ENCODE assay signal across 17 cellular contexts in the genomic region with DNA sequence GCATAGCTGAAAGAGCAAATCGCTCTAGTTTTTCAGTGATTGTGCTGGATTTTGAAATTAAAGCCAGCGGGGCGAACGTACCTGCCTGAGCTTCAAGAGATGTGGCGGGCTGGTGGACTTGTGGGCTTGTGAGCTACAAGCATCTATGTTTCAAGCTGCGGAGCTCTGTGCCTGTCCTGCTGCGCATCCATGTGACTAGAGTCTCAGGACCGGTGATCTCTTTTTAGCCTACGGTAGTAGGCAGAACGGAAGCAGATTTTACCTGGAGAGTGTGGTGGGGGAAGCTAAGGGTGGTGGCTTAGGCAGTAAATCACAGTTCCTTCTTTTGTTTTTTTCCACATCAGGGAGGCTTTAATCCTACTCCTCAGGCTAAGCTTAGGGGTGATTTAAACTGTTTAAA.
DNase-seq lines count a peak whose midpoint lies in the region; ATAC-seq, FAIRE-seq and TF ChIP-seq lines count a peak whose summit lies in the region.
"Had no signal": no experiment of that assay in that cellular context is flagged by ENCODE, and none has a peak within 500 bp of the region (broad histone marks: within the 10 kb centered on the region; RNA-seq: fewer than 3 reads in every experiment).

No MANE protein-coding gene starts in this region.

- H3K36me3 Mint-ChIP-seq in neural progenitor cell = no peaks in the 10 kb centered on the region

- H3K36me3 ChIP-seq in H1 (ENCODE audit: control insufficient read depth in 2 of 4, insufficient read depth in 4 of 4, low read length in 3 of 4) (no peaks in the 10 kb centered on the region), neural progenitor cell (peaks cover 2% of the 10 kb centered on the region)

- H2BK20ac ChIP-seq in H1 (ENCODE audit: low read length) = no peak overlapping the region

- no peak for TF ChIP-seq EP300 in H1 (IDR thresholded peaks at IDR 0.05; ENCODE audit: borderline replicate concordance in 1 of 2, low read depth in 2 of 2, low read length in 2 of 2)

- peaks cover 27% of the 10 kb centered on the region for H3K4me1 Mint-ChIP-seq in neural progenitor cell

- H3K4me3 Mint-ChIP-seq in neural progenitor cell = no peak overlapping the region

- H3K4me1 ChIP-seq in H1 (replicated peaks in 1 of 4; ENCODE audit: control insufficient read depth in 3 of 4, insufficient read depth in 4 of 4, low read length in 3 of 4) (peaks cover 0 to 3% (median 1%) of the 10 kb centered on the region in 4 experiments; a peak in 3 of 7 replicates), neural progenitor cell (peaks cover 30% of the 10 kb centered on the region)

- ATAC-seq in GM21381 (IDR thresholded peaks at IDR 0.05; ENCODE audit: unreplicated experiment) = no peak
- no peak for ATAC-seq in SK-N-SH treated with all-trans-retinoic acid at 6 μM for 48 hours
- ATAC-seq in HG02610 (IDR thresholded peaks at IDR 0.05; ENCODE audit: unreplicated experiment) = no peak
- ATAC-seq: K562 had no signal

- no peaks in the 10 kb centered on the region for H3K27me3 Mint-ChIP-seq in neural progenitor cell (ENCODE audit: insufficient read depth, low read depth)

- no peak overlapping the region for H2AK5ac ChIP-seq in H1 (ENCODE audit: low read depth, low read length)

- H3K27ac ChIP-seq in H1 (ENCODE audit: low read depth, low read length) = no peak overlapping the region
- peak overlapping the region; percentile 23 for H3K27ac ChIP-seq in neural progenitor cell

- H3K9me3 Mint-ChIP-seq in neural progenitor cell = no peaks in the 10 kb centered on the region

- H4K5ac ChIP-seq in H1 (ENCODE audit: insufficient read length, low read depth, low read length) = no peak overlapping the region

- H4K20me1 ChIP-seq in H1 (replicated peaks in 1 of 2; ENCODE audit: control insufficient read depth in 1 of 2, insufficient read depth in 2 of 2, low read length in 2 of 2) = no peaks in the 10 kb centered on the region
- no peaks in the 10 kb centered on the region for H4K20me1 ChIP-seq in neural progenitor cell (ENCODE audit: low read depth)

- H2AFZ ChIP-seq in H1 (ENCODE audit: low read length) (peak overlapping the region; percentile 71; the same call in 1 of the 2 replicates), neural progenitor cell (replicated peaks) (peak overlapping the region; percentile 59)

- no peak overlapping the region for H3K4ac ChIP-seq in H1 (replicated peaks; ENCODE audit: insufficient read length, low read depth, low read length)

- DNase-seq in NCI-H146 treated with DMSO at 0.1 percent for 48 hours (lab: John Stamatoyannopoulos, UW; ENCODE audit: unreplicated experiment) (peak; percentile 62), NCI-H2227 treated with DMSO at 0.1 percent for 48 hours (lab: John Stamatoyannopoulos, UW) (peak; percentile 14), H1 (ENCODE audit: low read depth in 1 of 2, low spot score in 2 of 2) (no peak), neural progenitor cell (ENCODE audit: low spot score) (peak; percentile 37), RKO (ENCODE audit: low spot score) (no peak)
- DNase-seq: ACHN, AML-193, EL, HCEC 1CT, NCI-H1417 treated with DMSO at 0.1 percent for 48 hours, NCI-H2081 treated with DMSO at 0.1 percent for 48 hours, NCI-H510A, T-helper 1 cell had no signal

- POLR2A ChIA-PET in H1 (lab: Charles Lee; ENCODE audit: partially characterized antibody) = interaction anchor here (1.0 kb wide), 1 partner anchor 23 kb away, joined by 3 read pairs; no protein-coding TSS in a partner anchor

- peaks cover 24% of the 10 kb centered on the region for H3F3A ChIP-seq in neural progenitor cell (ENCODE audit: low read depth)

- H4K8ac ChIP-seq in H1 (ENCODE audit: extremely low read depth, insufficient read depth, low read length) = no peak overlapping the region

- TF ChIP-seq RAD21 in H1 (IDR thresholded peaks at IDR 0.05 in 1 of 2, conservative IDR thresholded peaks at IDR 0.05 in 1 of 2; ENCODE audit: low read depth in 2 of 2, low read length in 2 of 2) = no peak

- no peak overlapping the region for H3K56ac ChIP-seq in H1 (replicated peaks; ENCODE audit: insufficient read length, low read depth, low read length)

- H3K9me3 ChIP-seq in H1 (ENCODE audit: insufficient read depth in 2 of 2, low read depth in 1 of 2, low read length in 1 of 2) (no peaks in the 10 kb centered on the region), neural progenitor cell (ENCODE audit: low read depth) (no peaks in the 10 kb centered on the region)

- peak overlapping the region; percentile 87 for H3K27ac Mint-ChIP-seq in neural progenitor cell

- no peak overlapping the region for H3K23ac ChIP-seq in H1 (ENCODE audit: insufficient read length)

- H3K27me3 ChIP-seq in H1 (replicated peaks in 1 of 4; ENCODE audit: control insufficient read depth in 3 of 4, extremely low read depth in 1 of 4, insufficient read depth in 3 of 4, low read length in 3 of 4) = no peaks in the 10 kb centered on the region
- no peaks in the 10 kb centered on the region for H3K27me3 ChIP-seq in neural progenitor cell

- 0 out of 2 replicates have a peak overlapping the region, but pooled peaks have one; percentile 63 for H3K18ac ChIP-seq in H1 (ENCODE audit: extremely low read depth, low read length)

- H3K14ac ChIP-seq in H1 (ENCODE audit: insufficient read length) = no peak overlapping the region

- no peak overlapping the region for H2BK120ac ChIP-seq in H1 (replicated peaks; ENCODE audit: low read depth, low read length)

- no peaks in the 10 kb centered on the region for H3K23me2 ChIP-seq in H1 (ENCODE audit: low read depth, low read length)

- no peak for TF ChIP-seq POLR2A in H1 (IDR thresholded peaks at IDR 0.05; ENCODE audit: control extremely low read depth in 1 of 2, low read depth in 2 of 2, low read length in 2 of 2)

- no peak overlapping the region for H2BK15ac ChIP-seq in H1 (ENCODE audit: low read length)

- H2BK12ac ChIP-seq in H1 (ENCODE audit: low read depth, low read length) = no peak overlapping the region

- CTCF ChIA-PET in H1 (lab: Charles Lee; ENCODE audit: partially characterized antibody) = interaction anchor here (0.9 to 5.4 kb wide), 6 partner anchors 10 to 156 kb away, joined by 4 to 36 read pairs (median 5); no protein-coding TSS in a partner anchor

- no peak overlapping the region for H3K4me3 ChIP-seq in H1 (ENCODE audit: extremely low read depth in 1 of 4, insufficient read depth in 2 of 4, low read depth in 3 of 4, low read length in 4 of 4)
- no peak overlapping the region for H3K4me3 ChIP-seq in neural progenitor cell
- H3K4me3 ChIP-seq: K562 had no signal

- peak overlapping the region in 1 of 2 experiments; percentile 20; a peak in 1 of 4 replicates for H3K4me2 ChIP-seq in H1 (ENCODE audit: insufficient read depth in 1 of 2, low read depth in 2 of 2, low read length in 2 of 2)
- H3K4me2 ChIP-seq in neural progenitor cell = peak overlapping the region; percentile 61

- no peaks in the 10 kb centered on the region for H3K79me1 ChIP-seq in H1 (ENCODE audit: low read depth, low read length)

- H3K79me2 ChIP-seq in H1 (ENCODE audit: control insufficient read depth in 1 of 2, insufficient read depth in 2 of 2, low read length in 2 of 2) (no peaks in the 10 kb centered on the region), neural progenitor cell (ENCODE audit: low read depth) (no peaks in the 10 kb centered on the region)

- no peak for TF ChIP-seq CTCF in H1 (IDR thresholded peaks at IDR 0.05; ENCODE audit: control extremely low read depth in 1 of 3, insufficient read depth in 1 of 3, low read depth in 1 of 3, low read length in 3 of 3)
- no peak for TF ChIP-seq CTCF in neural progenitor cell (IDR thresholded peaks at IDR 0.05)

- H2BK5ac ChIP-seq in H1 (ENCODE audit: low read depth, low read length) = no peak overlapping the region

- H3K9ac ChIP-seq in H1 (replicated peaks in 1 of 4; ENCODE audit: extremely low read depth in 1 of 4, low read depth in 3 of 4, low read length in 3 of 4) (no peak overlapping the region), neural progenitor cell (no peak overlapping the region)

- 88% methylated on average over 10 of the region's 10 CpGs; no CpG with 5 or more reads in 1 of the 2 experiments for WGBS in H1 (ENCODE audit: extremely low coverage in 1 of 2, insufficient coverage in 1 of 2, insufficient read length in 1 of 2, insufficient replicate concordance in 2 of 2, low coverage in 1 of 2, low lambda C conversion rate in 2 of 2, missing lambda C conversion rate in 1 of 2), 2 experiments

- H4K91ac ChIP-seq in H1 (replicated peaks; ENCODE audit: insufficient read length, low read length) = no peak overlapping the region

- no peak for FAIRE-seq in H1 (lab: Jason Lieb, UNC)
- FAIRE-seq: K562 had no signal

TF ChIP-seq in H1, 55 proteins besides CTCF, POLR2A, EP300 and RAD21 (continues in another document):
- TF ChIP-seq SIX5 (IDR thresholded peaks at IDR 0.05; ENCODE audit: low read depth, low read length) (no peak), CEBPB (IDR thresholded peaks at IDR 0.05; ENCODE audit: low read depth, low read length) (no peak), GABPA (IDR thresholded peaks at IDR 0.05; ENCODE audit: borderline replicate concordance, insufficient read depth, low read length) (no peak), ASH2L (IDR thresholded peaks at IDR 0.05; ENCODE audit: low read length) (no peak)
- TF ChIP-seq, protein P1, sequence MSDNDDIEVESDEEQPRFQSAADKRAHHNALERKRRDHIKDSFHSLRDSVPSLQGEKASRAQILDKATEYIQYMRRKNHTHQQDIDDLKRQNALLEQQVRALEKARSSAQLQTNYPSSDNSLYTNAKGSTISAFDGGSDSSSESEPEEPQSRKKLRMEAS (IDR thresholded peaks at IDR 0.05) = no peak
- TF ChIP-seq, protein P2, sequence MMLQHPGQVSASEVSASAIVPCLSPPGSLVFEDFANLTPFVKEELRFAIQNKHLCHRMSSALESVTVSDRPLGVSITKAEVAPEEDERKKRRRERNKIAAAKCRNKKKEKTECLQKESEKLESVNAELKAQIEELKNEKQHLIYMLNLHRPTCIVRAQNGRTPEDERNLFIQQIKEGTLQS (IDR thresholded peaks at IDR 0.05; ENCODE audit: insufficient read depth, low read depth, low read length) = no peak

Comparison
In these comparisons a context has a peak if more than half of its experiments do, and no peak if none do; other contexts are left out.
1. DNase-seq: peak in NCI-H146 treated with DMSO at 0.1 percent for 48 hours (single experiment), NCI-H2227 treated with DMSO at 0.1 percent for 48 hours (single experiment) and neural progenitor cell (single experiment); none in H1 (0 of 2) and RKO (single experiment).